In the genomic region with DNA sequence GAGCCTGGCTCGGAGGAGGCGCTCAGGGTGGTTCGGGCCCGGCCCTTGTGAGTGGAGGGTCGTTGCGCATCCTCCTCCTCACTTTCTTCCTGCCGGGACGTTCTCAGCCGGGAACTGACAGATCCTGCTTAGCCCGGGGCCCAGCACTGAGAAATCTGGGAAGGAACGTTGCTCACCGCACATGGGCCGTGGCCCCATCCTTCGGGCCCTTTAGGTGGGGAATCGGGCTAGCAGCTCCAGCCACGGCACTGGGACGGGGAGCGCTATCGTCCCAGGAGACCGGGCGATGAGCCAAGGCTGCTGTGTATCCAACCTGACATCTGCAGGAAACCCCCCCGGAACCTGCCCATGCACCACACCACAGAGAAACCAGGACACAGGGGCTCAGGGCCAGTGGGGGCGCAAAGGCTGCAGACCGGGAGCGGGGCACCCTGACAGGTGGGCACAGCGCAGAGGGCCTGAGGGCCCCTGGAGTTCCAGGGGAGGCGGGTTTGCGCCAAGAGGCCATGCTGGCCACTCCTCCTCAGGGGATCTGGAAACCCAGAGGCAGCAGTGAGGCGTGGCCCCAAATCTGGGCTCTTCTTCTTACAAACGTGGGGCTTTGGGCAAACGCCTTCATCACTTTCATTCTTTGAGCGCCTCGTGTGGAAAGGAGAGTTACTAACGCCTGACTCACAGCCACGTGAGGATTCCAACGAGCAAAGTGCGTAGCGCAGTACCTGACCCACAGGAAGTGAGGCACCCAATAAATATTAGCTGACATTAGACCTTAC, we compare ENCODE assay signal across 8 cellular contexts. TPM values are rescaled to one million over a fixed set of nuclear protein-coding genes. Genes with fewer than 3 reads are reported as not detected.
DNase-seq lines count a peak whose midpoint lies in the region; ATAC-seq, FAIRE-seq and TF ChIP-seq lines count a peak whose summit lies in the region.

A gene (minus strand): TSS at position 116 of the 773 bp plus-strand sequence. CDS start 4,659 bp downstream, outside the sequence.

- no peak within 1 kb of the TSS for H3K14ac ChIP-seq in H1 (ENCODE audit: insufficient read length)

- H2BK20ac ChIP-seq in H1 (ENCODE audit: low read length) = no peak within 1 kb of the TSS

- no peak within 1 kb of the TSS; the same call in 1 of the 2 replicates for H2BK12ac ChIP-seq in H1 (ENCODE audit: low read depth, low read length)

- H3K79me1 ChIP-seq in H1 (ENCODE audit: low read depth, low read length) (no peaks in the 10 kb centered on the region), mesendoderm (ENCODE audit: low read length) (no peaks in the 10 kb centered on the region)

- H3K18ac ChIP-seq in H1 (ENCODE audit: extremely low read depth, low read length) (no peak within 1 kb of the TSS), mesendoderm (ENCODE audit: low read length) (no peak within 1 kb of the TSS)

- no peak for TF ChIP-seq POLR2A in H1 (IDR thresholded peaks at IDR 0.05; ENCODE audit: control extremely low read depth in 1 of 2, low read depth in 2 of 2, low read length in 2 of 2)

- H3K79me2 ChIP-seq in H1 (ENCODE audit: control insufficient read depth in 1 of 2, insufficient read depth in 2 of 2, low read length in 2 of 2) (no peaks in the 10 kb centered on the region), mesendoderm (ENCODE audit: control insufficient read depth, insufficient read depth, low read length) (no peaks in the 10 kb centered on the region)

- H3K27me3 ChIP-seq in H1 (replicated peaks in 1 of 4; ENCODE audit: control insufficient read depth in 3 of 4, extremely low read depth in 1 of 4, insufficient read depth in 3 of 4, low read length in 3 of 4) (peaks cover 2 to 30% (median 27%) of the 10 kb centered on the region in 4 experiments), mesendoderm (ENCODE audit: insufficient read depth, low read length, poor library complexity) (peaks cover 5% of the 10 kb centered on the region)

- H3K4me2 ChIP-seq in H1 (ENCODE audit: insufficient read depth in 1 of 2, low read depth in 2 of 2, low read length in 2 of 2) = peak within 1 kb of the TSS; percentile 97
- H3K4me2 ChIP-seq in mesendoderm (ENCODE audit: low read length) = peak within 1 kb of the TSS; percentile 89

- peak within 1 kb of the TSS; percentile 80; the same call in 1 of the 2 replicates for H2AFZ ChIP-seq in H1 (ENCODE audit: low read length)

- H3K9ac ChIP-seq in H1 (replicated peaks in 1 of 4; ENCODE audit: extremely low read depth in 1 of 4, low read depth in 3 of 4, low read length in 3 of 4) (peak within 1 kb of the TSS in 1 of 4 experiments; percentile 29; a peak in 2 of 7 replicates), mesendoderm (ENCODE audit: low read length) (peak within 1 kb of the TSS; percentile 54)

- TF ChIP-seq RAD21 in H1 (IDR thresholded peaks at IDR 0.05 in 1 of 2, conservative IDR thresholded peaks at IDR 0.05 in 1 of 2; ENCODE audit: low read depth in 2 of 2, low read length in 2 of 2) = peak; percentile 34 to 52

- no peak within 1 kb of the TSS for H2AK5ac ChIP-seq in H1 (ENCODE audit: low read depth, low read length)
- H2AK5ac ChIP-seq in mesendoderm (ENCODE audit: low read length) = no peak within 1 kb of the TSS

- peaks cover 0 to 3% (median 0%) of the 10 kb centered on the region in 4 experiments; a peak in 2 of 8 replicates for H3K36me3 ChIP-seq in H1 (ENCODE audit: control insufficient read depth in 2 of 4, insufficient read depth in 4 of 4, low read length in 3 of 4)
- no peaks in the 10 kb centered on the region for H3K36me3 ChIP-seq in mesendoderm (ENCODE audit: control insufficient read depth, insufficient read depth, low read length)

- CTCF ChIA-PET in H1 (lab: Charles Lee; ENCODE audit: partially characterized antibody) = interaction anchor here (0.6 to 4.6 kb wide), 9 partner anchors 16 to 177 kb away, joined by 3 to 34 read pairs (median 3); a partner anchor contains a TSS

- peak; percentile 46 for ATAC-seq in HG03196 (IDR thresholded peaks at IDR 0.05; ENCODE audit: unreplicated experiment)

- H3K4me1 ChIP-seq in H1 (replicated peaks in 1 of 4; ENCODE audit: control insufficient read depth in 3 of 4, insufficient read depth in 4 of 4, low read length in 3 of 4) (peaks cover 5 to 40% (median 29%) of the 10 kb centered on the region in 4 experiments), mesendoderm (ENCODE audit: control insufficient read depth, low read depth, low read length) (peaks cover 2% of the 10 kb centered on the region)

- no peaks in the 10 kb centered on the region for H3K9me3 ChIP-seq in H1 (ENCODE audit: insufficient read depth in 2 of 2, low read depth in 1 of 2, low read length in 1 of 2)

- POLR2A ChIA-PET in H1 (lab: Charles Lee; ENCODE audit: partially characterized antibody) = interaction anchor here (1.0 to 7.8 kb wide), 3 partner anchors 11 to 97 kb away, joined by 3 to 68 read pairs (median 4); a partner anchor contains a TSS

- H3K56ac ChIP-seq in H1 (replicated peaks; ENCODE audit: insufficient read length, low read depth, low read length) (no peak within 1 kb of the TSS), mesendoderm (ENCODE audit: low read length) (peak within 1 kb of the TSS; percentile 65)

- no peak within 1 kb of the TSS for H2BK5ac ChIP-seq in H1 (ENCODE audit: low read depth, low read length)
- no peak within 1 kb of the TSS for H2BK5ac ChIP-seq in mesendoderm (ENCODE audit: low read length)

- WGBS in H1 (ENCODE audit: extremely low coverage in 1 of 2, insufficient coverage in 1 of 2, insufficient read length in 1 of 2, insufficient replicate concordance in 2 of 2, low coverage in 1 of 2, low lambda C conversion rate in 2 of 2, missing lambda C conversion rate in 1 of 2), 2 experiments = 3% methylated on average over 36 of the region's 38 CpGs; no CpG with 5 or more reads in 1 of the 2 experiments
- WGBS in mesendoderm (ENCODE audit: extremely low coverage, insufficient coverage, low lambda C conversion rate) = no CpG with 5 or more reads among the region's 38 CpGs

- H4K8ac ChIP-seq in H1 (ENCODE audit: extremely low read depth, insufficient read depth, low read length) (peak within 1 kb of the TSS; percentile 53; the same call in 1 of the 2 replicates), mesendoderm (ENCODE audit: low read depth, low read length) (no peak within 1 kb of the TSS)

- H3K23ac ChIP-seq in H1 (ENCODE audit: insufficient read length) = no peak within 1 kb of the TSS
- H3K23ac ChIP-seq in mesendoderm (ENCODE audit: low read length) = no peak within 1 kb of the TSS

- no peak for TF ChIP-seq EP300 in H1 (IDR thresholded peaks at IDR 0.05; ENCODE audit: borderline replicate concordance in 1 of 2, low read depth in 2 of 2, low read length in 2 of 2)

- H4K5ac ChIP-seq in H1 (ENCODE audit: insufficient read length, low read depth, low read length) (no peak within 1 kb of the TSS), mesendoderm (ENCODE audit: low read length) (no peak within 1 kb of the TSS)

- H2BK15ac ChIP-seq in H1 (ENCODE audit: low read length) = no peak within 1 kb of the TSS
- H2BK15ac ChIP-seq in mesendoderm (replicated peaks; ENCODE audit: low read depth) = no peak within 1 kb of the TSS

- H4K91ac ChIP-seq in H1 (replicated peaks; ENCODE audit: insufficient read length, low read length) = no peak within 1 kb of the TSS

- no peak within 1 kb of the TSS for H3K27ac ChIP-seq in H1 (ENCODE audit: low read depth, low read length)
- no peak within 1 kb of the TSS for H3K27ac ChIP-seq in mesendoderm (ENCODE audit: low read depth, low read length)

- DNase-seq in activated gamma-delta T cell treated with Interleukin-2 at 50 U/mL for 16 hours (peak; percentile 53), activated gamma-delta T cell (lab: John Stamatoyannopoulos, UW) (no peak), NCI-H82 (lab: John Stamatoyannopoulos, UW) (peak; percentile 87), H1 (ENCODE audit: low read depth in 1 of 2, low spot score in 2 of 2) (peak; percentile 56 to 77), mesendoderm (peak; percentile 93)
- peak; percentile 19 to 44 for DNase-seq in activated CD8-positive, alpha-beta memory T cell treated with anti-CD3 and anti-CD28 coated beads for 1 hour (ENCODE audit: extremely low read depth in 1 of 2, low read depth in 1 of 2)
- peak; percentile 53 to 69 (median 61) for DNase-seq in stimulated activated CD4-positive, alpha-beta T cell treated with anti-CD3 and anti-CD28 coated beads, TNF-alpha, amount 100 ng/mL, for 48 hours (ENCODE audit: low read depth in 3 of 3)

- peak; percentile 86 for FAIRE-seq in H1 (lab: Jason Lieb, UNC)

- peak within 1 kb of the TSS; percentile 56 to 71 (median 69) for H3K4me3 ChIP-seq in H1 (ENCODE audit: extremely low read depth in 1 of 4, insufficient read depth in 2 of 4, low read depth in 3 of 4, low read length in 4 of 4)
- H3K4me3 ChIP-seq in mesendoderm (ENCODE audit: low read length) = peak within 1 kb of the TSS; percentile 24

- H3K4ac ChIP-seq in H1 (replicated peaks; ENCODE audit: insufficient read length, low read depth, low read length) = peak within 1 kb of the TSS; percentile 54
- no peak within 1 kb of the TSS for H3K4ac ChIP-seq in mesendoderm (ENCODE audit: low read depth, low read length)

- TF ChIP-seq CTCF in H1 (IDR thresholded peaks at IDR 0.05; ENCODE audit: control extremely low read depth in 1 of 3, insufficient read depth in 1 of 3, low read depth in 1 of 3, low read length in 3 of 3) = peak in 2 of 3 experiments; percentile 30 to 36; a peak in 3 of 4 replicates

- H2BK120ac ChIP-seq in H1 (replicated peaks; ENCODE audit: low read depth, low read length) (no peak within 1 kb of the TSS), mesendoderm (ENCODE audit: low read depth, low read length) (no peak within 1 kb of the TSS)

- peaks cover 1 to 3% of the 10 kb centered on the region in 2 experiments for H4K20me1 ChIP-seq in H1 (replicated peaks in 1 of 2; ENCODE audit: control insufficient read depth in 1 of 2, insufficient read depth in 2 of 2, low read length in 2 of 2)

- H3K23me2 ChIP-seq in H1 (ENCODE audit: low read depth, low read length) = peaks cover 11% of the 10 kb centered on the region; the same call in 1 of the 2 replicates

TF ChIP-seq in H1, 55 proteins besides CTCF, POLR2A, EP300 and RAD21 (continues in another document):
- TF ChIP-seq TEAD4 (IDR thresholded peaks at IDR 0.05; ENCODE audit: low read depth, low read length) (no peak), HDAC2 (IDR thresholded peaks at IDR 0.05; ENCODE audit: borderline replicate concordance in 1 of 2, low read depth in 2 of 2, low read length in 2 of 2) (0 out of 4 replicates have a peak, but pooled peaks of 1 of the 2 experiments have one; percentile 6), CREB1 (IDR thresholded peaks at IDR 0.05) (0 out of 2 replicates have a peak, but pooled peaks have one; percentile 16)

RNA-seq across cellular contexts. Expression of the gene that starts here (rescaled TPM):
- total RNA-seq in H1 (2021; fragmentation: NEBNext Ultra II Directional; extraction: Animal tissue kit (Norgen Biotek cat#: 25700)) = 18.3 and 18.4 TPM in 2 replicates
- polyA plus RNA-seq in H1 (2011; rRNA removed) = 13.2 and 16.7 TPM in 2 replicates
- polyA plus RNA-seq in H1 (2011; cell fraction: cytosol; rRNA removed) = 18.1 TPM
- 56.3 TPM for polyA plus RNA-seq in H1 (2011; cell fraction: nucleus; rRNA removed)
- 15.3 to 22.7 TPM (median 18.5 TPM) in 4 replicates for polyA plus RNA-seq in H1 (2012, experiment 1 of 2)
- 13.8 TPM for polyA plus RNA-seq in H1 (2012, experiment 2 of 2)
- 8.4 TPM for polyA plus RNA-seq in H1 (2013, experiment 1 of 2)
- polyA plus RNA-seq in H1 (2013, experiment 2 of 2) = 8.1 TPM
- 6.4 and 7.4 TPM in 2 replicates for polyA minus RNA-seq in H1 (2011; rRNA and poly(A)+ RNA removed)
- 5.1 TPM for polyA minus RNA-seq in H1 (2011; cell fraction: cytosol; rRNA and poly(A)+ RNA removed)
- polyA minus RNA-seq in H1 (2011; cell fraction: nucleus; rRNA and poly(A)+ RNA removed) = 9.6 TPM
- 2.3 TPM for polyA plus RNA-seq in mesendoderm (2013, experiment 1 of 2)
- polyA plus RNA-seq in mesendoderm (2013, experiment 2 of 2) = 2.2 TPM
